In genomic region chr12:119694111-119694510, GRCh38 we compare ENCODE assay signal across 12 cellular contexts.
"Had no signal": no experiment of that assay in that cellular context is flagged by ENCODE, and none has a peak within 500 bp of the region (broad histone marks: within the 10 kb centered on the region; RNA-seq: fewer than 3 reads in every experiment).

No MANE protein-coding gene starts in this region.

- H3K9me3 ChIP-seq: ovary, SJSA1, tibial artery had no signal

- H3K27me3 ChIP-seq: ovary, SJSA1, tibial artery had no signal

- DNase-seq: activated CD4-positive, alpha-beta T cell treated with anti-CD3 and anti-CD28 coated beads for 4 hours; activated CD8-positive, alpha-beta memory T cell treated with anti-CD3 and anti-CD28 coated beads, Interleukin-2, amount 50 U/mL, for 48 hours; activated CD8-positive, alpha-beta T cell treated with anti-CD3 and anti-CD28 coated beads for 36 hours; activated naive CD4-positive, alpha-beta T cell; central memory CD4-positive, alpha-beta T cell; immature natural killer cell; left cardiac atrium; ovary; T1000; WERI-Rb-1 had no signal

- H3K4me3 ChIP-seq: ovary, SJSA1, tibial artery had no signal

- H3K27ac ChIP-seq: ovary, SJSA1, tibial artery, WERI-Rb-1 had no signal

- ATAC-seq: activated CD8-positive, alpha-beta T cell treated with anti-CD3 and anti-CD28 coated beads for 36 hours had no signal

- H3K36me3 ChIP-seq: ovary, tibial artery had no signal

- H3K4me1 ChIP-seq: SJSA1, tibial artery had no signal
